In the genomic region with DNA sequence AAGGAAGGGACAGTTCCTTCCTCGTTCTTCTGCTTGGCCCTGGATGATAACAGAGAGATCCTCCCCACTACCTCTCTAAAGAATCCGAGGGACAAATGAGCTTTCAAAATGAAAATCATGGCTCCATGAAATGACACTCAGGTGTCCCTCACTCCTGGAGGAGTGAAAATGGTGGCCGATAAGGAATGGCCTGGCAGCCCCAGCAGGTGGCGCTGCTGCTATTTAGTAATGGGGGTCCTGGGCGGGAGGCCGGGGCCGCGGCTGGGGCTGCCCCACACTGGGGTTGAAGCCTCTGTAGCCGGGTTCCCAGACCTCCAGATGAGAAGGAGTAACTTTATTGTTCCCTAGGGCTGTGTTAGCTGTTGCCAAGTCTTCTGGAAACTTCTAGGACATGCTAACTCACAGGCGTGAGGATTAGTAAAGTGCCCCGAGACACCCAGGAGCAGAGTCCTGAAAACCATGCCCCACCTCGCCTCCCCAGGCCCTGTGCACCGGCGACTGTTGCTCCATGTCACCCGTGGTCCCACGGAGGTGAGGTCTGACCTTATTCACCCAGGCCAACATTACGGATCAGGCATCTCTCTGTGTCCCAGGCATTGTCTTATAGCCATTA, we compare ENCODE assay signal across 8 cellular contexts.
DNase-seq lines count a peak whose midpoint lies in the region; ATAC-seq, FAIRE-seq and TF ChIP-seq lines count a peak whose summit lies in the region.

No MANE protein-coding gene starts in this region.

- H3K4me3 ChIP-seq in HCT116 (replicated peaks in 1 of 2; ENCODE audit: low read depth in 1 of 2, low read length in 2 of 2) (no peak overlapping the region), epithelial cell of proximal tubule (ENCODE audit: low read depth, low read length) (no peak overlapping the region)

- DNase-seq in D721Med (ENCODE audit: insufficient read length, low spot score) (peak; percentile 71), HCT116 (ENCODE audit: low read depth, low spot score) (no peak), NCI-H748 treated with DMSO at 0.1 percent for 48 hours (lab: John Stamatoyannopoulos, UW) (peak; percentile 65), activated T-cell treated with anti-CD3 and anti-CD28 coated beads for 1 hour (ENCODE audit: low read depth) (peak; percentile 59), epithelial cell of proximal tubule (ENCODE audit: low read depth) (no peak), naive B cell (peak; percentile 46)
- DNase-seq in stimulated activated effector memory CD8-positive, alpha-beta T cell treated with anti-CD3 and anti-CD28 coated beads, Interleukin-12 subunit alpha, Interleukin-12 subunit beta, amount 100 ng/mL, for 72 hours (ENCODE audit: low spot score in 2 of 2): peak; percentile 70 to 83

- H3K36me3 Mint-ChIP-seq in naive B cell: peaks cover 2 to 5% of the 10 kb centered on the region in 2 donors
- no peaks in the 10 kb centered on the region for H3K36me3 Mint-ChIP-seq in stimulated activated effector memory CD8-positive, alpha-beta T cell treated with anti-CD3 and anti-CD28 coated beads, Interleukin-12 subunit alpha, Interleukin-12 subunit beta, amount 100 ng/mL, for 72 hours

- H3K79me2 ChIP-seq in HCT116 (ENCODE audit: insufficient read depth, low read length): no peaks in the 10 kb centered on the region

- no peaks in the 10 kb centered on the region for H3K9me2 ChIP-seq in HCT116 (ENCODE audit: insufficient read depth)

- intact Hi-C loops in HCT116 (cut with micrococcal nuclease): loop anchor here (1.0 to 10.0 kb wide), 9 partner anchors 235 to 1680 kb away; no protein-coding TSS in a partner anchor

- H3K9me3 ChIP-seq in HCT116 (ENCODE audit: control insufficient read depth in 1 of 2, insufficient read depth in 1 of 2, low read depth in 1 of 2, low read length in 2 of 2): no peaks in the 10 kb centered on the region

- no peak overlapping the region for H3K9ac ChIP-seq in HCT116 (ENCODE audit: low read length)

- ATAC-seq in HCT116 (peak; percentile 65), naive B cell (ENCODE audit: low read depth in 2 of 2) (peak; percentile 60 to 62), GM18511 (IDR thresholded peaks at IDR 0.05; ENCODE audit: unreplicated experiment) (no peak)
- peak; percentile 57 for ATAC-seq in stimulated activated effector memory CD8-positive, alpha-beta T cell treated with anti-CD3 and anti-CD28 coated beads, Interleukin-12 subunit alpha, Interleukin-12 subunit beta, amount 100 ng/mL, for 72 hours

- no peaks in the 10 kb centered on the region for H3K4me1 Mint-ChIP-seq in naive B cell
- H3K4me1 Mint-ChIP-seq in stimulated activated effector memory CD8-positive, alpha-beta T cell treated with anti-CD3 and anti-CD28 coated beads, Interleukin-12 subunit alpha, Interleukin-12 subunit beta, amount 100 ng/mL, for 72 hours: no peaks in the 10 kb centered on the region

- no peaks in the 10 kb centered on the region for H3K27me3 ChIP-seq in HCT116 (ENCODE audit: insufficient read depth, low read length)

- H3K36me3 ChIP-seq in HCT116 (ENCODE audit: control insufficient read depth in 1 of 2, insufficient read depth in 2 of 2, low read length in 2 of 2): no peaks in the 10 kb centered on the region

- FAIRE-seq in D721Med (lab: Jason Lieb, UNC): no peak

- H3K9me3 Mint-ChIP-seq in naive B cell: peaks cover 0 to 1% (median 0%) of the 10 kb centered on the region in 7 donors
- H3K9me3 Mint-ChIP-seq in stimulated activated effector memory CD8-positive, alpha-beta T cell treated with anti-CD3 and anti-CD28 coated beads, Interleukin-12 subunit alpha, Interleukin-12 subunit beta, amount 100 ng/mL, for 72 hours: no peaks in the 10 kb centered on the region

- POLR2A ChIA-PET in HCT116 (lab: Charles Lee): no interaction called here

- TF ChIP-seq CTCF in D721Med (IDR thresholded peaks at IDR 0.05; ENCODE audit: insufficient read depth, missing control alignments) (peak; percentile 72), HCT116 (IDR thresholded peaks at IDR 0.05 in 2 of 3, conservative IDR thresholded peaks at IDR 0.05 in 1 of 3; ENCODE audit: borderline replicate concordance in 1 of 3, insufficient read depth in 1 of 3, low read depth in 2 of 3, low read length in 2 of 3) (peak; percentile 67 to 88 (median 82)), epithelial cell of proximal tubule (conservative IDR thresholded peaks at IDR 0.05; ENCODE audit: low read depth, low read length) (peak; percentile 87)

- CTCF ChIA-PET in HCT116 (lab: Charles Lee): interaction anchor here (1.3 kb wide), 1 partner anchor 562 kb away, joined by 8 read pairs; no protein-coding TSS in a partner anchor

- H3K4me2 ChIP-seq in HCT116 (ENCODE audit: low read length): no peak overlapping the region

- no peak for TF ChIP-seq POLR2A in HCT116 (IDR thresholded peaks at IDR 0.05; ENCODE audit: borderline replicate concordance, extremely low read depth, insufficient read depth, insufficient read length)

- H3K4me1 ChIP-seq in HCT116 (ENCODE audit: control insufficient read depth in 1 of 2, insufficient read depth in 2 of 2, low read length in 2 of 2): peaks cover 0 to 7% of the 10 kb centered on the region in 2 experiments; a peak in 2 of 4 replicates

- no peak overlapping the region for H3K27ac ChIP-seq in HCT116 (ENCODE audit: low read depth, low read length)

- TF ChIP-seq RAD21 in HCT116 (IDR thresholded peaks at IDR 0.05; ENCODE audit: low read depth): peak; percentile 84

- no peak overlapping the region for H3K27ac Mint-ChIP-seq in naive B cell
- no peak overlapping the region for H3K27ac Mint-ChIP-seq in stimulated activated effector memory CD8-positive, alpha-beta T cell treated with anti-CD3 and anti-CD28 coated beads, Interleukin-12 subunit alpha, Interleukin-12 subunit beta, amount 100 ng/mL, for 72 hours

- no TSS peak for BruUV-seq in HCT116 (replicated peaks; lab: Mats Ljungman, UMichigan)

- H3K4me3 Mint-ChIP-seq in naive B cell: no peak overlapping the region
- H3K4me3 Mint-ChIP-seq in stimulated activated effector memory CD8-positive, alpha-beta T cell treated with anti-CD3 and anti-CD28 coated beads, Interleukin-12 subunit alpha, Interleukin-12 subunit beta, amount 100 ng/mL, for 72 hours: no peak overlapping the region

- H3K27me3 Mint-ChIP-seq in naive B cell: no peaks in the 10 kb centered on the region

- RAD21 ChIA-PET in HCT116 (lab: Charles Lee; ENCODE audit: low non-redundant PET in 1 of 2, low total read pairs in 2 of 2, uncharacterized antibody in 2 of 2, unreplicated experiment in 2 of 2): no interaction called here

- no peaks in the 10 kb centered on the region for H4K20me1 ChIP-seq in HCT116 (ENCODE audit: insufficient read depth)

- no peak overlapping the region for H2AFZ ChIP-seq in HCT116 (ENCODE audit: low read depth, low read length, poor library complexity, severe bottlenecking)

TF ChIP-seq in HCT116, 20 proteins besides CTCF, POLR2A, EP300 and RAD21:
- TF ChIP-seq SP1 (IDR thresholded peaks at IDR 0.05; ENCODE audit: low read depth) (no peak), YY1 (IDR thresholded peaks at IDR 0.05; ENCODE audit: extremely low read depth, insufficient replicate concordance, low read depth, low read length) (peak; percentile 69)
TF ChIP-seq in HCT116: peak in this region for 1.

Comparison
In these comparisons a context has a peak if more than half of its experiments do, and no peak if none do; other contexts are left out.
1. DNase-seq: peak in D721Med (single experiment), NCI-H748 treated with DMSO at 0.1 percent for 48 hours (single experiment), activated T-cell treated with anti-CD3 and anti-CD28 coated beads for 1 hour (single experiment), naive B cell (single experiment) and stimulated activated effector memory CD8-positive, alpha-beta T cell treated with anti-CD3 and anti-CD28 coated beads, Interleukin-12 subunit alpha, Interleukin-12 subunit beta, amount 100 ng/mL, for 72 hours (2 of 2); none in HCT116 (single experiment) and epithelial cell of proximal tubule (single experiment).
2. Peak in every context shown above with its lines, with median percentiles within 50 percentile points of each other: CTCF ChIP-seq.